Comparison of ENCODE assay signal across 1 cellular context in genomic region chr11:3835100-3835485, GRCh38.
A peak's percentile ranks its signal among the peaks of the same experiment; 100 is the strongest.
TF ChIP-seq lines count a peak whose summit lies in the region.

No MANE protein-coding gene starts in this region.

TF ChIP-seq in K562, 482 proteins besides CTCF, POLR2A, EP300 and RAD21 (continued from another document and continues in another):
- TF ChIP-seq, protein P1, sequence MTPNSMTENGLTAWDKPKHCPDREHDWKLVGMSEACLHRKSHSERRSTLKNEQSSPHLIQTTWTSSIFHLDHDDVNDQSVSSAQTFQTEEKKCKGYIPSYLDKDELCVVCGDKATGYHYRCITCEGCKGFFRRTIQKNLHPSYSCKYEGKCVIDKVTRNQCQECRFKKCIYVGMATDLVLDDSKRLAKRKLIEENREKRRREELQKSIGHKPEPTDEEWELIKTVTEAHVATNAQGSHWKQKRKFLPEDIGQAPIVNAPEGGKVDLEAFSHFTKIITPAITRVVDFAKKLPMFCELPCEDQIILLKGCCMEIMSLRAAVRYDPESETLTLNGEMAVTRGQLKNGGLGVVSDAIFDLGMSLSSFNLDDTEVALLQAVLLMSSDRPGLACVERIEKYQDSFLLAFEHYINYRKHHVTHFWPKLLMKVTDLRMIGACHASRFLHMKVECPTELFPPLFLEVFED (CRISPR knock-in tag; conservative IDR thresholded peaks at IDR 0.05) = no peak
- TF ChIP-seq U2AF2 (optimal IDR thresholded peaks at IDR 0.05; ENCODE audit: low read depth, low read length) = no peak
- no peak for TF ChIP-seq FOXM1 (IDR thresholded peaks at IDR 0.05; ENCODE audit: low read depth)
- TF ChIP-seq FOXM1 (CRISPR knock-in tag; IDR thresholded peaks at IDR 0.05; ENCODE audit: low read depth) = no peak
- TF ChIP-seq KLF6 (CRISPR knock-in tag; IDR thresholded peaks at IDR 0.05; ENCODE audit: borderline replicate concordance) = no peak
- no peak for TF ChIP-seq E2F1 (CRISPR knock-in tag; IDR thresholded peaks at IDR 0.05)
- no peak for TF ChIP-seq POLR2AphosphoS2 (IDR thresholded peaks at IDR 0.05; ENCODE audit: low read length)
- TF ChIP-seq HNRNPL (IDR thresholded peaks at IDR 0.05; ENCODE audit: low read depth, low read length) = no peak
- no peak for TF ChIP-seq TAL1 (IDR thresholded peaks at IDR 0.05)
- 0 out of 4 replicates have a peak, but pooled peaks of 1 of the 2 experiments have one; percentile 5 for TF ChIP-seq HDAC1 (IDR thresholded peaks at IDR 0.05)
- 0 out of 2 replicates have a peak, but pooled peaks have one; percentile 10 for TF ChIP-seq NR1H2 (CRISPR knock-in tag; IDR thresholded peaks at IDR 0.05)
- TF ChIP-seq SOX6 (IDR thresholded peaks at IDR 0.05) = no peak
- TF ChIP-seq TRIM28 (IDR thresholded peaks at IDR 0.05) = peak; percentile 86
- no peak for TF ChIP-seq CCNT2 (IDR thresholded peaks at IDR 0.05; ENCODE audit: borderline replicate concordance, extremely low read depth, insufficient read length, low read depth, low read length)
- TF ChIP-seq, protein P2, sequence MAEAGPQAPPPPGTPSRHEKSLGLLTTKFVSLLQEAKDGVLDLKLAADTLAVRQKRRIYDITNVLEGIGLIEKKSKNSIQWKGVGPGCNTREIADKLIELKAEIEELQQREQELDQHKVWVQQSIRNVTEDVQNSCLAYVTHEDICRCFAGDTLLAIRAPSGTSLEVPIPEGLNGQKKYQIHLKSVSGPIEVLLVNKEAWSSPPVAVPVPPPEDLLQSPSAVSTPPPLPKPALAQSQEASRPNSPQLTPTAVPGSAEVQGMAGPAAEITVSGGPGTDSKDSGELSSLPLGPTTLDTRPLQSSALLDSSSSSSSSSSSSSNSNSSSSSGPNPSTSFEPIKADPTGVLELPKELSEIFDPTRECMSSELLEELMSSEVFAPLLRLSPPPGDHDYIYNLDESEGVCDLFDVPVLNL (CRISPR knock-in tag; IDR thresholded peaks at IDR 0.05; ENCODE audit: low read depth) = no peak
- TF ChIP-seq ZNF785 (CRISPR knock-in tag; IDR thresholded peaks at IDR 0.05) = no peak
- TF ChIP-seq, protein P3, sequence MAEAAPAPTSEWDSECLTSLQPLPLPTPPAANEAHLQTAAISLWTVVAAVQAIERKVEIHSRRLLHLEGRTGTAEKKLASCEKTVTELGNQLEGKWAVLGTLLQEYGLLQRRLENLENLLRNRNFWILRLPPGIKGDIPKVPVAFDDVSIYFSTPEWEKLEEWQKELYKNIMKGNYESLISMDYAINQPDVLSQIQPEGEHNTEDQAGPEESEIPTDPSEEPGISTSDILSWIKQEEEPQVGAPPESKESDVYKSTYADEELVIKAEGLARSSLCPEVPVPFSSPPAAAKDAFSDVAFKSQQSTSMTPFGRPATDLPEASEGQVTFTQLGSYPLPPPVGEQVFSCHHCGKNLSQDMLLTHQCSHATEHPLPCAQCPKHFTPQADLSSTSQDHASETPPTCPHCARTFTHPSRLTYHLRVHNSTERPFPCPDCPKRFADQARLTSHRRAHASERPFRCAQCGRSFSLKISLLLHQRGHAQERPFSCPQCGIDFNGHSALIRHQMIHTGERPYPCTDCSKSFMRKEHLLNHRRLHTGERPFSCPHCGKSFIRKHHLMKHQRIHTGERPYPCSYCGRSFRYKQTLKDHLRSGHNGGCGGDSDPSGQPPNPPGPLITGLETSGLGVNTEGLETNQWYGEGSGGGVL (CRISPR knock-in tag; IDR thresholded peaks at IDR 0.05) = no peak
- no peak for TF ChIP-seq SMAD4 (CRISPR knock-in tag; conservative IDR thresholded peaks at IDR 0.05)
- no peak for TF ChIP-seq SP1 (CRISPR knock-in tag; IDR thresholded peaks at IDR 0.05)
- no peak for TF ChIP-seq FIP1L1 (IDR thresholded peaks at IDR 0.05; ENCODE audit: low read depth, low read length, poor library complexity, severe bottlenecking)
- TF ChIP-seq TEAD4 (IDR thresholded peaks at IDR 0.05; ENCODE audit: low read length) = peak; percentile 55
- no peak for TF ChIP-seq TEAD4 (CRISPR knock-in tag; IDR thresholded peaks at IDR 0.05; ENCODE audit: borderline replicate concordance)
- no peak for TF ChIP-seq HNRNPLL (IDR thresholded peaks at IDR 0.05; ENCODE audit: low read depth, low read length, poor library complexity, severe bottlenecking)
- no peak for TF ChIP-seq MCM3 (IDR thresholded peaks at IDR 0.05)
- TF ChIP-seq ZNF140 (CRISPR knock-in tag; IDR thresholded peaks at IDR 0.05) = no peak
- no peak for TF ChIP-seq TAF1 (IDR thresholded peaks at IDR 0.05; ENCODE audit: control insufficient read depth, extremely low read depth, insufficient read depth, low read length, severe bottlenecking)
- TF ChIP-seq CXXC5 (CRISPR knock-in tag; IDR thresholded peaks at IDR 0.05) = no peak
- TF ChIP-seq ZNF75A (CRISPR knock-in tag; IDR thresholded peaks at IDR 0.05) = no peak
- TF ChIP-seq ZNF830 (CRISPR knock-in tag; IDR thresholded peaks at IDR 0.05) = no peak
- no peak for TF ChIP-seq PRMT5 (CRISPR knock-in tag; IDR thresholded peaks at IDR 0.05)
- TF ChIP-seq DMBX1 (CRISPR knock-in tag; IDR thresholded peaks at IDR 0.05; ENCODE audit: borderline replicate concordance) = no peak
- TF ChIP-seq, protein P4, sequence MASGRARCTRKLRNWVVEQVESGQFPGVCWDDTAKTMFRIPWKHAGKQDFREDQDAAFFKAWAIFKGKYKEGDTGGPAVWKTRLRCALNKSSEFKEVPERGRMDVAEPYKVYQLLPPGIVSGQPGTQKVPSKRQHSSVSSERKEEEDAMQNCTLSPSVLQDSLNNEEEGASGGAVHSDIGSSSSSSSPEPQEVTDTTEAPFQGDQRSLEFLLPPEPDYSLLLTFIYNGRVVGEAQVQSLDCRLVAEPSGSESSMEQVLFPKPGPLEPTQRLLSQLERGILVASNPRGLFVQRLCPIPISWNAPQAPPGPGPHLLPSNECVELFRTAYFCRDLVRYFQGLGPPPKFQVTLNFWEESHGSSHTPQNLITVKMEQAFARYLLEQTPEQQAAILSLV (tag; IDR thresholded peaks at IDR 0.05) = no peak
- TF ChIP-seq ZNF316 (IDR thresholded peaks at IDR 0.05) = peak; percentile 74
- no peak for TF ChIP-seq ZBTB34 (CRISPR knock-in tag; IDR thresholded peaks at IDR 0.05)
- TF ChIP-seq ZNF263 (CRISPR knock-in tag; IDR thresholded peaks at IDR 0.05; ENCODE audit: borderline replicate concordance) = no peak
- no peak for TF ChIP-seq ELF4 (CRISPR knock-in tag; IDR thresholded peaks at IDR 0.05)
- no peak for TF ChIP-seq TCF7 (IDR thresholded peaks at IDR 0.05; ENCODE audit: borderline replicate concordance)
- no peak for TF ChIP-seq ATF6 (CRISPR knock-in tag; IDR thresholded peaks at IDR 0.05)
- TF ChIP-seq DIDO1 (tag; IDR thresholded peaks at IDR 0.05; ENCODE audit: low read depth) = no peak
- peak in 1 of 2 experiments; percentile 39; a peak in 1 of 4 replicates for TF ChIP-seq ETV6 (IDR thresholded peaks at IDR 0.05; ENCODE audit: borderline replicate concordance in 1 of 2, low read depth in 2 of 2, low read length in 1 of 2)
- TF ChIP-seq ETV6 (CRISPR knock-in tag; IDR thresholded peaks at IDR 0.05; ENCODE audit: borderline replicate concordance) = no peak
- no peak; the same call in 1 of the 2 replicates for TF ChIP-seq ZNF239 (CRISPR knock-in tag; IDR thresholded peaks at IDR 0.05)
- peak; percentile 36; the same call in 1 of the 2 replicates for TF ChIP-seq EP400 (IDR thresholded peaks at IDR 0.05)
- TF ChIP-seq PTRF (tag; IDR thresholded peaks at IDR 0.05) = no peak
- TF ChIP-seq, protein P5, sequence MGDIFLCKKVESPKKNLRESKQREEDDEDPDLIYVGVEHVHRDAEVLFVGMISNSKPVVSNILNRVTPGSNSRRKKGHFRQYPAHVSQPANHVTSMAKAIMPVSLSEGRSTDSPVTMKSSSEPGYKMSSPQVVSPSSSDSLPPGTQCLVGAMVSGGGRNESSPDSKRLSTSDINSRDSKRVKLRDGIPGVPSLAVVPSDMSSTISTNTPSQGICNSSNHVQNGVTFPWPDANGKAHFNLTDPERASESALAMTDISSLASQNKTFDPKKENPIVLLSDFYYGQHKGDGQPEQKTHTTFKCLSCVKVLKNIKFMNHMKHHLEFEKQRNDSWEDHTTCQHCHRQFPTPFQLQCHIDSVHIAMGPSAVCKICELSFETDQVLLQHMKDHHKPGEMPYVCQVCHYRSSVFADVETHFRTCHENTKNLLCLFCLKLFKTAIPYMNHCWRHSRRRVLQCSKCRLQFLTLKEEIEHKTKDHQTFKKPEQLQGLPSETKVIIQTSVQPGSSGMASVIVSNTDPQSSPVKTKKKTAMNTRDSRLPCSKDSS (IDR thresholded peaks at IDR 0.05; ENCODE audit: low read depth, partially characterized antibody) = no peak
- no peak for TF ChIP-seq MAFF (IDR thresholded peaks at IDR 0.05; ENCODE audit: low read length)
- no peak for TF ChIP-seq IFI16 (CRISPR knock-in tag; IDR thresholded peaks at IDR 0.05)
- TF ChIP-seq SIRT6 (IDR thresholded peaks at IDR 0.05; ENCODE audit: low read depth, low read length) = no peak
- TF ChIP-seq SRSF7 (optimal IDR thresholded peaks at IDR 0.05; ENCODE audit: low read depth, low read length) = no peak
- no peak for TF ChIP-seq ZNF717 (CRISPR knock-in tag; IDR thresholded peaks at IDR 0.05)
- no peak for TF ChIP-seq NR0B1 (IDR thresholded peaks at IDR 0.05; ENCODE audit: partially characterized antibody)
- no peak for TF ChIP-seq ZNF707 (CRISPR knock-in tag; conservative IDR thresholded peaks at IDR 0.05)
- no peak for TF ChIP-seq KAT2B (IDR thresholded peaks at IDR 0.05; ENCODE audit: low read depth, low read length)
- TF ChIP-seq, protein P6, sequence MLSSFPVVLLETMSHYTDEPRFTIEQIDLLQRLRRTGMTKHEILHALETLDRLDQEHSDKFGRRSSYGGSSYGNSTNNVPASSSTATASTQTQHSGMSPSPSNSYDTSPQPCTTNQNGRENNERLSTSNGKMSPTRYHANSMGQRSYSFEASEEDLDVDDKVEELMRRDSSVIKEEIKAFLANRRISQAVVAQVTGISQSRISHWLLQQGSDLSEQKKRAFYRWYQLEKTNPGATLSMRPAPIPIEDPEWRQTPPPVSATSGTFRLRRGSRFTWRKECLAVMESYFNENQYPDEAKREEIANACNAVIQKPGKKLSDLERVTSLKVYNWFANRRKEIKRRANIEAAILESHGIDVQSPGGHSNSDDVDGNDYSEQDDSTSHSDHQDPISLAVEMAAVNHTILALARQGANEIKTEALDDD (IDR thresholded peaks at IDR 0.05) = no peak
- TF ChIP-seq, protein P7, sequence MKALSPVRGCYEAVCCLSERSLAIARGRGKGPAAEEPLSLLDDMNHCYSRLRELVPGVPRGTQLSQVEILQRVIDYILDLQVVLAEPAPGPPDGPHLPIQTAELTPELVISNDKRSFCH (CRISPR knock-in tag; IDR thresholded peaks at IDR 0.05) = no peak
- TF ChIP-seq, protein P7 (tag; IDR thresholded peaks at IDR 0.05) = no peak
- TF ChIP-seq CCAR2 (IDR thresholded peaks at IDR 0.05; ENCODE audit: low read depth, low read length) = no peak
- no peak for TF ChIP-seq CBX3 (IDR thresholded peaks at IDR 0.05; ENCODE audit: borderline replicate concordance in 1 of 2, low read length in 2 of 2)
- TF ChIP-seq HDAC2 (IDR thresholded peaks at IDR 0.05) = 0 out of 2 replicates have a peak, but pooled peaks have one; percentile 6
- no peak for TF ChIP-seq KDM1A (IDR thresholded peaks at IDR 0.05)
- no peak for TF ChIP-seq DLX4 (CRISPR knock-in tag; IDR thresholded peaks at IDR 0.05)
- TF ChIP-seq SMARCA5 (IDR thresholded peaks at IDR 0.05) = 0 out of 2 replicates have a peak, but pooled peaks have one; percentile 31
- no peak for TF ChIP-seq ZKSCAN8 (CRISPR knock-in tag; IDR thresholded peaks at IDR 0.05)
- TF ChIP-seq CBX5 (IDR thresholded peaks at IDR 0.05; ENCODE audit: borderline replicate concordance, low read depth) = no peak
